Comparison of ENCODE assay signal across 10 cellular contexts in the genomic region with DNA sequence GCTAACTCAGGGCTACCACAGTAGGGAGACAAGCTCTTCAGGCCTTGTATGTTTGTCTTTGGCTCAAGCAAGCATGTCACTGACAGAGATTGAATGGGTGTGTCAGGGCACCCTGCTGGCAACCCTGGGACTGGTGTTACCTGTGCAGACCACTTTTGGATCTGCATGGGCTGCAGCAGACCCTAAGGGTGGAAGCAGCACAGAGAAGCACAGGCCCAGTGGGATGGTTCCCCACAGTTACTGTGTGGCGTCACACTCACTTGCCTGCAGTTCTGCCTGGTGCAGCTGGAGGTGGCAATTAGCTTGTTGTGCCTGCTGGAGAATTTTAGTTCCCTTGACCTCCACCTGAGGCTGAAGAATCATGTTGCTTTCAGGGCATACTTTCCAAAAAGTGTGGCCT. TPM values are rescaled to one million over a fixed set of nuclear protein-coding genes. Genes with fewer than 3 reads are reported as not detected.
"Had no signal": no experiment of that assay in that cellular context is flagged by ENCODE, and none has a peak within 500 bp of the region (broad histone marks: within the 10 kb centered on the region; RNA-seq: fewer than 3 reads in every experiment).

No MANE protein-coding gene starts in this region.

- H3K27ac Mint-ChIP-seq: HFFc6, IgD-negative memory B cell had no signal

- H3K36me3 ChIP-seq: HAP-1 had no signal

- H3K27ac ChIP-seq: HL-60 had no signal

- H3K9me3 Mint-ChIP-seq: HFFc6, IgD-negative memory B cell had no signal

- H3K4me3 Mint-ChIP-seq: HFFc6, IgD-negative memory B cell had no signal

- H3K4me3 ChIP-seq: HAP-1 had no signal

- H3K9me3 ChIP-seq: HAP-1 had no signal

- ATAC-seq: HCT116, HepG2 had no signal

- DNase-seq: GOT3, H7, HFFc6 had no signal

RNA-seq across cellular contexts. Expression of a gene that starts 50.1 kb away (rescaled TPM):
- total RNA-seq: H4, H7, HepG2, HFFc6, HT1080 had no signal
- polyA plus RNA-seq: HepG2 had no signal
